ENCODE assay signal across 1 cellular context in genomic region chr11:75241036-75241905, GRCh38.
TF ChIP-seq lines count a peak whose summit lies in the region.

No MANE protein-coding gene starts in this region.

TF ChIP-seq in H1, 55 proteins besides CTCF, POLR2A, EP300 and RAD21 (continued from another document):
- TF ChIP-seq CHD7 (IDR thresholded peaks at IDR 0.05; ENCODE audit: insufficient replicate concordance, low read length) = no peak
- TF ChIP-seq MAFK (IDR thresholded peaks at IDR 0.05; ENCODE audit: low read depth, low read length) = no peak
- 0 out of 4 replicates have a peak, but pooled peaks of 1 of the 2 experiments have one; percentile 32 for TF ChIP-seq HDAC2 (IDR thresholded peaks at IDR 0.05; ENCODE audit: borderline replicate concordance in 1 of 2, low read depth in 2 of 2, low read length in 2 of 2)
- peak; percentile 24; the same call in 1 of the 2 replicates for TF ChIP-seq NRF1 (IDR thresholded peaks at IDR 0.05; ENCODE audit: low read depth, low read length)
- TF ChIP-seq JUND (IDR thresholded peaks at IDR 0.05; ENCODE audit: low read length) = no peak
- no peak for TF ChIP-seq CBX5 (IDR thresholded peaks at IDR 0.05; ENCODE audit: low read depth, low read length)
- TF ChIP-seq ATF3 (IDR thresholded peaks at IDR 0.05; ENCODE audit: insufficient read depth, low read depth, low read length) = no peak
- no peak for TF ChIP-seq SIX5 (IDR thresholded peaks at IDR 0.05; ENCODE audit: low read depth, low read length)
- TF ChIP-seq GTF2F1 (IDR thresholded peaks at IDR 0.05; ENCODE audit: borderline replicate concordance, low read depth, low read length) = peak; percentile 71; the same call in 1 of the 2 replicates
- no peak for TF ChIP-seq SRF (IDR thresholded peaks at IDR 0.05; ENCODE audit: low read depth, low read length)
- no peak; a peak in 1 of 4 replicates for TF ChIP-seq SIN3A (conservative IDR thresholded peaks at IDR 0.05 in 1 of 2, IDR thresholded peaks at IDR 0.05 in 1 of 2; ENCODE audit: low read depth in 1 of 2, low read length in 2 of 2)
- TF ChIP-seq ZNF274 (IDR thresholded peaks at IDR 0.05; ENCODE audit: borderline replicate concordance, extremely low read depth, low read length) = no peak
- no peak for TF ChIP-seq ASH2L (IDR thresholded peaks at IDR 0.05; ENCODE audit: low read length)
- no peak for TF ChIP-seq RFX5 (IDR thresholded peaks at IDR 0.05; ENCODE audit: borderline replicate concordance, low read depth, low read length)
- TF ChIP-seq HDAC6 (IDR thresholded peaks at IDR 0.05; ENCODE audit: low read depth, low read length) = no peak
- no peak for TF ChIP-seq CBX8 (IDR thresholded peaks at IDR 0.05; ENCODE audit: borderline replicate concordance, low read depth, low read length)
- TF ChIP-seq FOSL1 (IDR thresholded peaks at IDR 0.05; ENCODE audit: insufficient read depth, low read depth, low read length) = 0 out of 2 replicates have a peak, but pooled peaks have one; percentile 37
- TF ChIP-seq CHD2 (IDR thresholded peaks at IDR 0.05; ENCODE audit: low read length) = no peak
- no peak for TF ChIP-seq USF2 (IDR thresholded peaks at IDR 0.05; ENCODE audit: low read length)
- TF ChIP-seq KDM4A (IDR thresholded peaks at IDR 0.05; ENCODE audit: low read depth, low read length, severe bottlenecking) = peak; percentile 66
- TF ChIP-seq CTBP2 (IDR thresholded peaks at IDR 0.05; ENCODE audit: borderline replicate concordance, insufficient read depth, insufficient read length, low read length) = peak; percentile 62
- no peak for TF ChIP-seq JUN (IDR thresholded peaks at IDR 0.05; ENCODE audit: low read depth, low read length)
- TF ChIP-seq YY1 (IDR thresholded peaks at IDR 0.05; ENCODE audit: low read depth, low read length) = peak; percentile 86; the same call in 1 of the 2 replicates
- TF ChIP-seq NANOG (IDR thresholded peaks at IDR 0.05; ENCODE audit: insufficient read depth, low read depth, low read length, poor library complexity, severe bottlenecking) = no peak
- TF ChIP-seq POU5F1 (IDR thresholded peaks at IDR 0.05; ENCODE audit: low read depth, low read length) = no peak
- TF ChIP-seq SIRT6 (IDR thresholded peaks at IDR 0.05; ENCODE audit: low read length) = no peak
- no peak for TF ChIP-seq CHD1 (IDR thresholded peaks at IDR 0.05; ENCODE audit: low read depth, low read length)
- no peak for TF ChIP-seq EGR1 (IDR thresholded peaks at IDR 0.05; ENCODE audit: borderline replicate concordance, low read depth, low read length)
- TF ChIP-seq PHF8 (conservative IDR thresholded peaks at IDR 0.05; ENCODE audit: low read depth, low read length) = peak; percentile 66
- no peak for TF ChIP-seq ATF2 (IDR thresholded peaks at IDR 0.05; ENCODE audit: low read length)
- no peak for TF ChIP-seq EZH2 (IDR thresholded peaks at IDR 0.05; ENCODE audit: low read depth, low read length, severe bottlenecking)
- peak; percentile 65; the same call in 1 of the 2 replicates for TF ChIP-seq CREB1 (IDR thresholded peaks at IDR 0.05)
- TF ChIP-seq SAP30 (IDR thresholded peaks at IDR 0.05; ENCODE audit: insufficient read depth, insufficient replicate concordance, low read length) = no peak
- no peak for TF ChIP-seq GABPA (IDR thresholded peaks at IDR 0.05; ENCODE audit: borderline replicate concordance, insufficient read depth, low read length)
- no peak for TF ChIP-seq SP2 (IDR thresholded peaks at IDR 0.05; ENCODE audit: low read length)
